In genomic region chr16:75764154-75764768, GRCh38 we compare ENCODE assay signal across 8 cellular contexts. TPM values are rescaled to one million over a fixed set of nuclear protein-coding genes. Genes with fewer than 3 reads are reported as not detected.
A peak's percentile ranks its signal among the peaks of the same experiment; 100 is the strongest.
DNase-seq lines count a peak whose midpoint lies in the region; ATAC-seq and TF ChIP-seq lines count a peak whose summit lies in the region.

No MANE protein-coding gene starts in this region.

- CTCF ChIA-PET in WTC11 (lab: Charles Lee) = interaction anchor here (0.8 to 1.4 kb wide), 6 partner anchors 69 to 243 kb away, joined by 3 to 9 read pairs (median 6); partner anchors contain the start of genes ADAT1, KARS1 and TERF2IP

- 0 out of 2 replicates have a peak, but pooled peaks cover 3% of the 10 kb centered on the region for H3K36me3 Mint-ChIP-seq in WTC11

- H3K4me3 Mint-ChIP-seq in WTC11 = no peak overlapping the region

- H3K27ac Mint-ChIP-seq in WTC11 = no peak overlapping the region

- H3K36me3 ChIP-seq in BE2C = no peaks in the 10 kb centered on the region

- peak; percentile 90 for ATAC-seq in GM18907 (IDR thresholded peaks at IDR 0.05; ENCODE audit: unreplicated experiment)
- ATAC-seq in HG03097 (IDR thresholded peaks at IDR 0.05; ENCODE audit: low FRiP score, unreplicated experiment) = peak; percentile 87
- peak; percentile 96 for ATAC-seq in WTC11

- H3K4me1 ChIP-seq in BE2C = no peaks in the 10 kb centered on the region

- POLR2A ChIA-PET in WTC11 (lab: Charles Lee) = interaction anchor here (0.6 kb wide), 1 partner anchor 104 kb away, joined by 4 read pairs; no protein-coding TSS in a partner anchor

- DNase-seq in BE2C (peak; percentile 50), NCI-H2171 treated with DMSO at 0.1 percent for 48 hours (lab: John Stamatoyannopoulos, UW) (peak; percentile 67), WTC11 (ENCODE audit: low spot score) (peak; percentile 49), cerebellum (ENCODE audit: low spot score) (peak; percentile 78), left kidney (ENCODE audit: low read depth, low spot score) (peak; percentile 86)
- peak; percentile 21 to 27 (median 22) for DNase-seq in stimulated activated CD4-positive, alpha-beta T cell treated with anti-CD3 and anti-CD28 coated beads, TNF-alpha, amount 100 ng/mL, for 48 hours (ENCODE audit: low read depth in 3 of 3)

- TF ChIP-seq CTCF in BE2C (IDR thresholded peaks at IDR 0.05; ENCODE audit: low read depth, low read length) (peak; percentile 93), WTC11 (IDR thresholded peaks at IDR 0.05) (peak; percentile 47; the same call in 1 of the 2 replicates)

- no peak overlapping the region for H3K4me3 ChIP-seq in BE2C (ENCODE audit: low read depth, low read length)

- no peaks in the 10 kb centered on the region for H3K4me1 Mint-ChIP-seq in WTC11

- H3K27me3 Mint-ChIP-seq in WTC11 (ENCODE audit: low read depth) = no peaks in the 10 kb centered on the region; the same call in 1 of the 2 replicates

- no peaks in the 10 kb centered on the region for H3K27me3 ChIP-seq in BE2C

- peaks cover 20% of the 10 kb centered on the region for H3K9me3 Mint-ChIP-seq in WTC11

- no peaks in the 10 kb centered on the region for H3K9me3 ChIP-seq in BE2C

TF ChIP-seq in WTC11, 78 proteins besides CTCF, POLR2A, EP300 and RAD21:
- TF ChIP-seq, protein P1, sequence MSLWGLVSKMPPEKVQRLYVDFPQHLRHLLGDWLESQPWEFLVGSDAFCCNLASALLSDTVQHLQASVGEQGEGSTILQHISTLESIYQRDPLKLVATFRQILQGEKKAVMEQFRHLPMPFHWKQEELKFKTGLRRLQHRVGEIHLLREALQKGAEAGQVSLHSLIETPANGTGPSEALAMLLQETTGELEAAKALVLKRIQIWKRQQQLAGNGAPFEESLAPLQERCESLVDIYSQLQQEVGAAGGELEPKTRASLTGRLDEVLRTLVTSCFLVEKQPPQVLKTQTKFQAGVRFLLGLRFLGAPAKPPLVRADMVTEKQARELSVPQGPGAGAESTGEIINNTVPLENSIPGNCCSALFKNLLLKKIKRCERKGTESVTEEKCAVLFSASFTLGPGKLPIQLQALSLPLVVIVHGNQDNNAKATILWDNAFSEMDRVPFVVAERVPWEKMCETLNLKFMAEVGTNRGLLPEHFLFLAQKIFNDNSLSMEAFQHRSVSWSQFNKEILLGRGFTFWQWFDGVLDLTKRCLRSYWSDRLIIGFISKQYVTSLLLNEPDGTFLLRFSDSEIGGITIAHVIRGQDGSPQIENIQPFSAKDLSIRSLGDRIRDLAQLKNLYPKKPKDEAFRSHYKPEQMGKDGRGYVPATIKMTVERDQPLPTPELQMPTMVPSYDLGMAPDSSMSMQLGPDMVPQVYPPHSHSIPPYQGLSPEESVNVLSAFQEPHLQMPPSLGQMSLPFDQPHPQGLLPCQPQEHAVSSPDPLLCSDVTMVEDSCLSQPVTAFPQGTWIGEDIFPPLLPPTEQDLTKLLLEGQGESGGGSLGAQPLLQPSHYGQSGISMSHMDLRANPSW (CRISPR knock-in tag; conservative IDR thresholded peaks at IDR 0.05; ENCODE audit: low read depth) = no peak
- no peak for TF ChIP-seq CBFB (CRISPR knock-in tag; IDR thresholded peaks at IDR 0.05; ENCODE audit: low read depth)
- TF ChIP-seq, protein P2, sequence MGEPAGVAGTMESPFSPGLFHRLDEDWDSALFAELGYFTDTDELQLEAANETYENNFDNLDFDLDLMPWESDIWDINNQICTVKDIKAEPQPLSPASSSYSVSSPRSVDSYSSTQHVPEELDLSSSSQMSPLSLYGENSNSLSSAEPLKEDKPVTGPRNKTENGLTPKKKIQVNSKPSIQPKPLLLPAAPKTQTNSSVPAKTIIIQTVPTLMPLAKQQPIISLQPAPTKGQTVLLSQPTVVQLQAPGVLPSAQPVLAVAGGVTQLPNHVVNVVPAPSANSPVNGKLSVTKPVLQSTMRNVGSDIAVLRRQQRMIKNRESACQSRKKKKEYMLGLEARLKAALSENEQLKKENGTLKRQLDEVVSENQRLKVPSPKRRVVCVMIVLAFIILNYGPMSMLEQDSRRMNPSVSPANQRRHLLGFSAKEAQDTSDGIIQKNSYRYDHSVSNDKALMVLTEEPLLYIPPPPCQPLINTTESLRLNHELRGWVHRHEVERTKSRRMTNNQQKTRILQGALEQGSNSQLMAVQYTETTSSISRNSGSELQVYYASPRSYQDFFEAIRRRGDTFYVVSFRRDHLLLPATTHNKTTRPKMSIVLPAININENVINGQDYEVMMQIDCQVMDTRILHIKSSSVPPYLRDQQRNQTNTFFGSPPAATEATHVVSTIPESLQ (CRISPR knock-in tag; IDR thresholded peaks at IDR 0.05) = no peak
TF ChIP-seq in WTC11: peak in this region for 0.

RNA-seq across cellular contexts. Expression of gene CPHXL, which starts 38.0 kb away (rescaled TPM):
- not detected for polyA plus RNA-seq in BE2C (2012; ENCODE audit: insufficient read depth, insufficient read length, low read depth)
- total RNA-seq in WTC11 (2021) (not detected in 3 replicates), cerebellum (not detected)

Comparison
In these comparisons a context has a peak if more than half of its experiments do, and no peak if none do; other contexts are left out.
1. DNase-seq: peak in every context shown above with its lines; median percentile 86 in left kidney; 78 in cerebellum; 67 in NCI-H2171 treated with DMSO at 0.1 percent for 48 hours; 50 in BE2C; 49 in WTC11; 22 in stimulated activated CD4-positive, alpha-beta T cell treated with anti-CD3 and anti-CD28 coated beads, TNF-alpha, amount 100 ng/mL, for 48 hours.